1 cellular context compared by ENCODE assay signal in genomic region chr16:70711211-70711978, GRCh38.
A peak's percentile ranks its signal among the peaks of the same experiment; 100 is the strongest.
TF ChIP-seq lines count a peak whose summit lies in the region.

No MANE protein-coding gene starts in this region.

TF ChIP-seq in HepG2, 621 proteins besides CTCF, POLR2A, EP300 and RAD21 (continued from another document and continues in another):
- peak; percentile 86; the same call in 1 of the 2 replicates for TF ChIP-seq ZNF350 (CRISPR knock-in tag; IDR thresholded peaks at IDR 0.05; ENCODE audit: borderline replicate concordance, low read depth)
- 0 out of 2 replicates have a peak, but pooled peaks have one; percentile 31 for TF ChIP-seq ZC3H4 (CRISPR knock-in tag; IDR thresholded peaks at IDR 0.05; ENCODE audit: borderline replicate concordance)
- peak; percentile 73 for TF ChIP-seq ZBTB42 (CRISPR knock-in tag; IDR thresholded peaks at IDR 0.05)
- TF ChIP-seq XRCC5 (optimal IDR thresholded peaks at IDR 0.05; ENCODE audit: low read length), result peak; percentile 56
- peak; percentile 81; the same call in 1 of the 2 replicates for TF ChIP-seq NKX3-1 (CRISPR knock-in tag; IDR thresholded peaks at IDR 0.05)
- peak; percentile 34 for TF ChIP-seq PTBP1 (IDR thresholded peaks at IDR 0.05; ENCODE audit: low read depth, low read length, poor library complexity, severe bottlenecking)
- TF ChIP-seq KMT2A (CRISPR knock-in tag; IDR thresholded peaks at IDR 0.05), result peak; percentile 54; the same call in 1 of the 2 replicates
- 0 out of 2 replicates have a peak, but pooled peaks have one; percentile 45 for TF ChIP-seq RFXANK (CRISPR knock-in tag; IDR thresholded peaks at IDR 0.05)
- TF ChIP-seq ZNF740 (CRISPR knock-in tag; IDR thresholded peaks at IDR 0.05), result peak; percentile 32; the same call in 1 of the 2 replicates
- no peak for TF ChIP-seq CENPX (CRISPR knock-in tag; IDR thresholded peaks at IDR 0.05)
- TF ChIP-seq ZNF256 (CRISPR knock-in tag; conservative IDR thresholded peaks at IDR 0.05), result 0 out of 2 replicates have a peak, but pooled peaks have one; percentile 13
- no peak for TF ChIP-seq ZSCAN12 (CRISPR knock-in tag; IDR thresholded peaks at IDR 0.05)
- peak; percentile 79 for TF ChIP-seq ZEB1 (IDR thresholded peaks at IDR 0.05; ENCODE audit: insufficient replicate concordance, low read depth)
- TF ChIP-seq BRCA1 (CRISPR knock-in tag; IDR thresholded peaks at IDR 0.05), result 0 out of 2 replicates have a peak, but pooled peaks have one; percentile 28
- peak; percentile 55; the same call in 1 of the 2 replicates for TF ChIP-seq CSRNP1 (CRISPR knock-in tag; IDR thresholded peaks at IDR 0.05)
- peak; percentile 19; the same call in 1 of the 2 replicates for TF ChIP-seq ZMYM2 (CRISPR knock-in tag; IDR thresholded peaks at IDR 0.05)
- TF ChIP-seq RFXAP (CRISPR knock-in tag; IDR thresholded peaks at IDR 0.05; ENCODE audit: borderline replicate concordance), result peak; percentile 85; the same call in 1 of the 2 replicates
- TF ChIP-seq ATF7 (IDR thresholded peaks at IDR 0.05), result no peak
- TF ChIP-seq ATF7 (CRISPR knock-in tag; IDR thresholded peaks at IDR 0.05), result peak; percentile 69; the same call in 1 of the 2 replicates
- peak; percentile 72; the same call in 1 of the 2 replicates for TF ChIP-seq THAP7 (CRISPR knock-in tag; IDR thresholded peaks at IDR 0.05)
- peak; percentile 88; the same call in 1 of the 2 replicates for TF ChIP-seq KDM5B (CRISPR knock-in tag; IDR thresholded peaks at IDR 0.05; ENCODE audit: borderline replicate concordance)
- TF ChIP-seq GATA4 (IDR thresholded peaks at IDR 0.05; ENCODE audit: borderline replicate concordance, low read depth), result no peak
- peak; percentile 65; the same call in 1 of the 2 replicates for TF ChIP-seq ZNF280D (CRISPR knock-in tag; IDR thresholded peaks at IDR 0.05)
- peak; percentile 93 for TF ChIP-seq ZNF770 (CRISPR knock-in tag; IDR thresholded peaks at IDR 0.05)
- peak; percentile 81 for TF ChIP-seq ARID5B (CRISPR knock-in tag; IDR thresholded peaks at IDR 0.05)
- no peak for TF ChIP-seq ZNF530 (CRISPR knock-in tag; IDR thresholded peaks at IDR 0.05; ENCODE audit: low read depth)
- 0 out of 2 replicates have a peak, but pooled peaks have one; percentile 24 for TF ChIP-seq MEIS1 (CRISPR knock-in tag; IDR thresholded peaks at IDR 0.05; ENCODE audit: borderline replicate concordance)
- TF ChIP-seq ATM (IDR thresholded peaks at IDR 0.05; ENCODE audit: borderline replicate concordance), result no peak
- no peak for TF ChIP-seq ATRX (CRISPR knock-in tag; IDR thresholded peaks at IDR 0.05; ENCODE audit: borderline replicate concordance)
- peak; percentile 94 for TF ChIP-seq NFKB2 (CRISPR knock-in tag; IDR thresholded peaks at IDR 0.05; ENCODE audit: borderline replicate concordance)
- peak; percentile 64; the same call in 1 of the 2 replicates for TF ChIP-seq RERE (CRISPR knock-in tag; IDR thresholded peaks at IDR 0.05; ENCODE audit: low read depth)
- peak; percentile 78; the same call in 1 of the 2 replicates for TF ChIP-seq SIN3A (IDR thresholded peaks at IDR 0.05; ENCODE audit: borderline replicate concordance, low read depth, low read length)
- TF ChIP-seq ZNF776 (CRISPR knock-in tag; IDR thresholded peaks at IDR 0.05), result 0 out of 2 replicates have a peak, but pooled peaks have one; percentile 44
- TF ChIP-seq GATAD1 (CRISPR knock-in tag; IDR thresholded peaks at IDR 0.05), result peak; percentile 60; the same call in 1 of the 2 replicates
- 0 out of 2 replicates have a peak, but pooled peaks have one; percentile 60 for TF ChIP-seq ZNF329 (CRISPR knock-in tag; IDR thresholded peaks at IDR 0.05; ENCODE audit: low read depth)
- no peak for TF ChIP-seq IRF1 (CRISPR knock-in tag; IDR thresholded peaks at IDR 0.05; ENCODE audit: low read depth)
- peak; percentile 58 for TF ChIP-seq GABPB1 (CRISPR knock-in tag; IDR thresholded peaks at IDR 0.05)
- no peak for TF ChIP-seq SMC3 (IDR thresholded peaks at IDR 0.05; ENCODE audit: low read length)
- peak; percentile 86 for TF ChIP-seq GATAD2A (CRISPR knock-in tag; IDR thresholded peaks at IDR 0.05)
- TF ChIP-seq ZBTB26 (CRISPR knock-in tag; IDR thresholded peaks at IDR 0.05; ENCODE audit: borderline replicate concordance), result peak; percentile 72; the same call in 1 of the 2 replicates
- peak; percentile 95; the same call in 1 of the 2 replicates for TF ChIP-seq ZNF564 (CRISPR knock-in tag; IDR thresholded peaks at IDR 0.05)
- peak; percentile 91 for TF ChIP-seq MED8 (CRISPR knock-in tag; IDR thresholded peaks at IDR 0.05; ENCODE audit: insufficient replicate concordance)
